In the genomic region with DNA sequence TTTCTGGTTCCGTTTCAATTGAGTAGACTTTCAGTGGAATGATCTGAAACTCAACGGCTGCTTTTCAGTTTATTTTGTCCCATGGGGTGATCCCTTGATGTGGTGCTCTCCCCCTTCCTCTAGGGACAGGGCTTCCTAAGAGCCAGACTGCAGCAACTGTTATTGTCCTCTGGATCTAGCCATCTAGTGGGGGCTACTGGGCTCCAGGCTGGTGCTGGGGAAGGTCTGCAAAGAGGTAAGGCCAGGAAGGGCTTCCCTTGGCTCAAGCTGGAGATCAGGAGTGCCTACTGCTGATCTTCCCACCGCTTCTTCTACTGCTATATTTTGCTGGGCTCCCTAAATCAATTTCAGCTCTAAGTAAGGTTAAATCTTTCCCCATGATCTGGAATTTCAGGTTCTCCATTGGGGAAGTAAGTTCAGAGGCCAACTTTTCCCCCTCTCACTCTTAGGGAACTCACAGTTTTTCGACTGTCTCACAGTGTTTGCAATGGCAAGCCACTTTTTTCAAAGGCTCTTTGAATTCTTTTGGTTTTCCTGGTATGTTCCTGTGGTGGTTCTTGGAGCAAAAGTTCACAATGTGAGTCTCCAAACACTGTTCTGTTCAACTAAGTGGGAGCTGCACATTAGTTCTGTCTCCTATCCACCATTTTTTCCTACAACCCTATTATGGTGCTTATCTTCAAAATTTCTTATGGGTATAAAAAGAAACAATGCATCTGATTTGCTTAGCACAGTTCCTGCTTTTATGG, we compare ENCODE assay signal across 21 cellular contexts.
"Had no signal": no experiment of that assay in that cellular context is flagged by ENCODE, and none has a peak within 500 bp of the region (broad histone marks: within the 10 kb centered on the region; RNA-seq: fewer than 3 reads in every experiment).

No MANE protein-coding gene starts in this region.

- DNase-seq: activated CD4-positive, alpha-beta memory T cell treated with anti-CD3 and anti-CD28 coated beads for 36 hours; activated CD8-positive, alpha-beta memory T cell treated with anti-CD3 and anti-CD28 coated beads, Interleukin-2, amount 10 ng/mL, durations not matched to agents 7 days and 5 days; activated effector memory CD4-positive, alpha-beta T cell treated with Interleukin-2 at 50 U/mL for 16 hours; activated naive CD4-positive, alpha-beta T cell treated with anti-CD3 and anti-CD28 coated beads, Interleukin-2, amount 50 U/mL, for 16 hours; activated T-cell treated with anti-CD3 and anti-CD28 coated beads, Interleukin-2, amount 50 U/mL, for 24 hours; adrenal gland; body of pancreas; central memory CD4-positive, alpha-beta T cell; effector memory CD8-positive, alpha-beta T cell; heart right ventricle; left colon; lower lobe of right lung; psoas muscle; spleen; stomach; testis; upper lobe of right lung had no signal

- H3K9me3 ChIP-seq: adrenal gland, lower lobe of right lung, psoas muscle, testis, upper lobe of right lung had no signal

- H3K27ac ChIP-seq: adrenal gland, body of pancreas, coronary artery, epithelial cell of prostate, gastroesophageal sphincter, heart right ventricle, lower lobe of right lung, psoas muscle, spleen, stomach, testis, upper lobe of right lung, VCaP had no signal

- H3K36me3 ChIP-seq: adrenal gland, gastroesophageal sphincter, heart right ventricle, lower lobe of right lung, spleen, stomach, upper lobe of right lung had no signal

- H3K27me3 ChIP-seq: adrenal gland, body of pancreas, gastroesophageal sphincter, stomach, testis, upper lobe of right lung had no signal

- H3K4me3 ChIP-seq: adrenal gland, body of pancreas, coronary artery, gastroesophageal sphincter, heart right ventricle, lower lobe of right lung, psoas muscle, spleen, stomach, testis, upper lobe of right lung had no signal

- H3K4me1 ChIP-seq: adrenal gland, body of pancreas, gastroesophageal sphincter, heart right ventricle, lower lobe of right lung, psoas muscle, spleen, stomach, testis, upper lobe of right lung had no signal
